Comparison of ENCODE assay signal across 8 cellular contexts in genomic region chr3:71955549-71956373, GRCh38.
DNase-seq lines count a peak whose midpoint lies in the region; ATAC-seq, FAIRE-seq and TF ChIP-seq lines count a peak whose summit lies in the region.

No MANE protein-coding gene starts in this region.

- H3K4me3 ChIP-seq in OCI-LY1 (ENCODE audit: low read depth, low read length, poor library complexity, severe bottlenecking) (no peak overlapping the region), GM12878 (no peak overlapping the region), small intestine (ENCODE audit: low read depth in 1 of 2, low read length in 2 of 2) (no peak overlapping the region)

- intact Hi-C loops in GM12878 (cut with micrococcal nuclease; ENCODE audit: unreplicated experiment): loop anchor here (1.0 to 10.0 kb wide), 6 partner anchors 81 to 867 kb away; partner anchors contain the start of gene RYBP

- BruUV-seq in GM12878 (replicated peaks; lab: Mats Ljungman, UMichigan): no TSS peak

- TF ChIP-seq POLR2A in GM12878 (IDR thresholded peaks at IDR 0.05; ENCODE audit: low read depth, low read length): no peak

- 20% methylated on average over 7 of the region's 7 CpGs for WGBS in GM12878 (ENCODE audit: insufficient coverage, insufficient replicate concordance, low lambda C conversion rate, missing lambda C conversion rate)
- WGBS in small intestine, 3 donors: 27 to 32% (median 31%) methylated on average over 7 of the region's 7 CpGs

- H3K4me2 ChIP-seq in OCI-LY1 (ENCODE audit: low read length) (no peak overlapping the region), GM12878 (ENCODE audit: control insufficient read depth, insufficient read depth) (peak overlapping the region; percentile 39; the same call in 1 of the 2 replicates)

- no peaks in the 10 kb centered on the region for H3K9me2 ChIP-seq in OCI-LY1 (ENCODE audit: low read depth, low read length)

- H3K9me3 ChIP-seq in OCI-LY1 (ENCODE audit: low read length) (no peaks in the 10 kb centered on the region), GM12878 (replicated peaks; ENCODE audit: control insufficient read depth, insufficient read depth, low read length) (no peaks in the 10 kb centered on the region; the same call in 2 of the 3 replicates), small intestine (ENCODE audit: control insufficient read depth, low read depth) (no peaks in the 10 kb centered on the region)

- no peak for TF ChIP-seq EP300 in GM12878 (IDR thresholded peaks at IDR 0.05; ENCODE audit: borderline replicate concordance in 1 of 2, control insufficient read depth in 1 of 2, low read depth in 2 of 2, low read length in 2 of 2)

- H3K9ac ChIP-seq in OCI-LY1 (ENCODE audit: low read length) (no peak overlapping the region), GM12878 (ENCODE audit: control insufficient read depth, insufficient read depth, low read length) (no peak overlapping the region)

- ATAC-seq in GM12878 (peak; percentile 81), HG03521 (IDR thresholded peaks at IDR 0.05; ENCODE audit: unreplicated experiment) (no peak)

- FAIRE-seq in GM12878 (lab: Jason Lieb, UNC): no peak
- FAIRE-seq in small intestine (lab: Jason Lieb, UNC): no peak

- H3K4me1 ChIP-seq in OCI-LY1 (ENCODE audit: insufficient read depth, low read length, severe bottlenecking) (no peaks in the 10 kb centered on the region), GM12878 (ENCODE audit: control insufficient read depth, insufficient read depth, low read length) (peaks cover 22% of the 10 kb centered on the region), small intestine (ENCODE audit: control insufficient read depth in 2 of 2, insufficient read depth in 1 of 2, low read depth in 1 of 2, low read length in 1 of 2) (no peaks in the 10 kb centered on the region)

- peak; percentile 89 for DNase-seq in GM03348 (ENCODE audit: low spot score)
- DNase-seq in HT-29 (ENCODE audit: low spot score): peak; percentile 52
- peak; percentile 61 for DNase-seq in GM12878 (ENCODE audit: low read depth, low spot score)
- peak; percentile 53 for DNase-seq in iPS DF 4.7 (ENCODE audit: extremely low read depth, low spot score)
- peak; percentile 59 for DNase-seq in small intestine
- no peak for DNase-seq in NCI-H2196 treated with DMSO at 0.1 percent for 48 hours (lab: John Stamatoyannopoulos, UW; ENCODE audit: unreplicated experiment)

- H3K79me2 ChIP-seq in OCI-LY1 (ENCODE audit: insufficient read depth, low read length) (no peaks in the 10 kb centered on the region), GM12878 (ENCODE audit: control insufficient read depth, insufficient read depth, low read length) (no peaks in the 10 kb centered on the region)

- no peaks in the 10 kb centered on the region for H3F3A ChIP-seq in OCI-LY1 (ENCODE audit: insufficient read depth, low read length)

- POLR2A ChIA-PET in GM12878 (lab: Charles Lee): interaction anchor here (1.0 to 1.4 kb wide), 2 partner anchors 10 to 124 kb away, joined by 3 read pairs; no protein-coding TSS in a partner anchor

- H4K20me1 ChIP-seq in OCI-LY1 (ENCODE audit: insufficient read depth, low read length): no peaks in the 10 kb centered on the region
- no peaks in the 10 kb centered on the region for H4K20me1 ChIP-seq in GM12878 (ENCODE audit: control insufficient read depth, insufficient read depth)

- peak; percentile 85 for TF ChIP-seq RAD21 in GM12878 (IDR thresholded peaks at IDR 0.05; ENCODE audit: insufficient read depth, low read depth, low read length)

- TF ChIP-seq CTCF in OCI-LY1 (IDR thresholded peaks at IDR 0.05; ENCODE audit: low read length) (peak; percentile 49), GM12878 (IDR thresholded peaks at IDR 0.05 in 2 of 3, conservative IDR thresholded peaks at IDR 0.05 in 1 of 3; ENCODE audit: control insufficient read depth in 2 of 3, extremely low read depth in 1 of 3, insufficient read depth in 1 of 3, low read depth in 3 of 3, low read length in 3 of 3) (peak; percentile 46 to 81 (median 67); a peak in 5 of 6 replicates)

- RAD21 ChIA-PET in GM12878 (lab: Charles Lee; ENCODE audit: unreplicated experiment): interaction anchor here (0.6 to 3.9 kb wide), 20 partner anchors 10 to 894 kb away, joined by 3 to 21 read pairs (median 4); no protein-coding TSS in a partner anchor

- in situ Hi-C loops in GM12878 (cut with MboI): no loop called here

- CTCF ChIA-PET in GM12878 (lab: Yijun Ruan, JAX): interaction anchor here (0.6 to 2.0 kb wide), 28 partner anchors 9 to 895 kb away, joined by 3 to 14 read pairs (median 3); no protein-coding TSS in a partner anchor

- H3K27ac ChIP-seq in OCI-LY1 (ENCODE audit: low read depth, low read length, poor library complexity, severe bottlenecking) (no peak overlapping the region), GM12878 (ENCODE audit: control insufficient read depth, insufficient read depth) (no peak overlapping the region), small intestine (ENCODE audit: low read depth in 1 of 2, low read length in 1 of 2) (no peak overlapping the region)

- no peaks in the 10 kb centered on the region for H3K27me3 ChIP-seq in OCI-LY1 (ENCODE audit: insufficient read depth, low read length)
- no peaks in the 10 kb centered on the region for H3K27me3 ChIP-seq in GM12878 (replicated peaks in 1 of 2; ENCODE audit: control insufficient read depth in 2 of 2, insufficient read depth in 2 of 2, low read length in 1 of 2)
- H3K27me3 ChIP-seq in small intestine (ENCODE audit: control insufficient read depth in 2 of 2, insufficient read depth in 2 of 2, low read length in 2 of 2): no peaks in the 10 kb centered on the region

- H2AFZ ChIP-seq in OCI-LY1 (ENCODE audit: low read length) (no peak overlapping the region), GM12878 (ENCODE audit: control insufficient read depth, low read depth, low read length) (no peak overlapping the region; the same call in 1 of the 2 replicates)

- SMC1A ChIA-PET in GM12878 (lab: Charles Lee; ENCODE audit: uncharacterized antibody, unreplicated experiment): interaction anchor here (0.7 to 5.4 kb wide), 18 partner anchors 10 to 890 kb away, joined by 3 to 32 read pairs (median 4); no protein-coding TSS in a partner anchor

- H3K36me3 ChIP-seq in OCI-LY1 (ENCODE audit: insufficient read depth, low read length): no peaks in the 10 kb centered on the region
- H3K36me3 ChIP-seq in GM12878 (ENCODE audit: control insufficient read depth in 2 of 2, insufficient read depth in 2 of 2, low read length in 1 of 2): no peaks in the 10 kb centered on the region
- H3K36me3 ChIP-seq in small intestine (ENCODE audit: control insufficient read depth in 2 of 2, insufficient read depth in 2 of 2, low read length in 2 of 2): peaks cover 0 to 3% of the 10 kb centered on the region in 2 donors

TF ChIP-seq in GM12878, 131 proteins besides CTCF, POLR2A, EP300 and RAD21 (continues in another document):
- TF ChIP-seq NKRF (conservative IDR thresholded peaks at IDR 0.05) (0 out of 2 replicates have a peak, but pooled peaks have one; percentile 6), NR2F1 (conservative IDR thresholded peaks at IDR 0.05) (peak; percentile 40; the same call in 1 of the 2 replicates), EED (IDR thresholded peaks at IDR 0.05; ENCODE audit: low read depth) (peak; percentile 34; the same call in 1 of the 2 replicates), IKZF2 (IDR thresholded peaks at IDR 0.05) (peak; percentile 35 to 43; a peak in 3 of 4 replicates), KAT2A (conservative IDR thresholded peaks at IDR 0.05; ENCODE audit: control insufficient read depth, low read depth, low read length) (no peak), SMC3 (IDR thresholded peaks at IDR 0.05; ENCODE audit: borderline replicate concordance, low read length) (peak; percentile 87), HSF1 (IDR thresholded peaks at IDR 0.05; ENCODE audit: low read depth, low read length) (peak; percentile 93), RELB (IDR thresholded peaks at IDR 0.05; ENCODE audit: low read depth) (0 out of 2 replicates have a peak, but pooled peaks have one; percentile 26), IKZF1 (conservative IDR thresholded peaks at IDR 0.05) (peak; percentile 54), CHD4 (IDR thresholded peaks at IDR 0.05) (no peak)
